In the genomic region with DNA sequence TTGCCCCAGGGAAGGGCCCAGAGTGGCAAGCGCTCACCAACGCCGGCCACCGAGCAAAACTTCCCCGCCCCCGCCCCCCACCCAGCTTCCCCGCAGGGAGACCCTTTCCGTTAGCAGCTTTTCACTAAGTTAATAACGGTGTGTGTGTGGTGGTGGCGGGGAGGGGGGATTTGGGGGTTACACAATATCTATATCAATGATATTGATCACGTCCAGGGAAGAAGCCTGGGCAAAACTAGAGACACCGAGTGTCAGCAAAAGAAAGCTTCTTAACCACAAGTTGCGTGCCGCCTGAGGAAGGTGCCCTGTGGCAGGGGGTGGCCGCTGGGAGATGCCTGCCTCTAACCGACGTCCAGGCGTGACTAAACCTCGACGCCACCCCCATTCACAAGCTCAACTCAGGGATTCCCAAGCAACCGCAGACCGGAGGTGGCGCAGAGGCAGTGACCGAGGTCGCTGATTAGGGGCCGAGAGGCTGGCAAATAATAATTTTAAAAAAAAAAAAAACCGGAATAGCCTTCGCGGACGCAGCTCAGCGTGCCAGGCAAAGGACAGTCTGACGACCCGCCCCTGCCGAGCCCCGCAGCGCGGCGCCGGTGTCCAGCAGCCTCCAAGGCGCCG, we compare ENCODE assay signal across 9 cellular contexts.
DNase-seq lines count a peak whose midpoint lies in the region; ATAC-seq, FAIRE-seq and TF ChIP-seq lines count a peak whose summit lies in the region.
"Had no signal": no experiment of that assay in that cellular context is flagged by ENCODE, and none has a peak within 500 bp of the region (broad histone marks: within the 10 kb centered on the region; RNA-seq: fewer than 3 reads in every experiment).

No MANE protein-coding gene starts in this region.

- H3K4me1 Mint-ChIP-seq in natural killer cell: peaks cover 9 to 16% of the 10 kb centered on the region in 2 donors

- H3K27ac ChIP-seq in A549: peak overlapping the region in 1 of 2 experiments; percentile 67; a peak in 3 of 6 replicates

- peaks cover 9% of the 10 kb centered on the region for H3K36me3 Mint-ChIP-seq in natural killer cell

- 37% methylated on average over 30 of the region's 41 CpGs for WGBS in A549 (ENCODE audit: missing lambda C conversion rate)

- CTCF ChIA-PET in A549 (lab: Yijun Ruan, JAX): interaction anchor here (0.8 to 1.9 kb wide), 6 partner anchors 14 to 879 kb away, joined by 3 to 7 read pairs (median 5); no protein-coding TSS in a partner anchor

- peak overlapping the region; percentile 67 for H3K4me3 Mint-ChIP-seq in natural killer cell

- POLR2A ChIA-PET in A549 (lab: Yijun Ruan, JAX): interaction anchor here (0.7 to 0.8 kb wide), 5 partner anchors 15 to 1247 kb away, joined by 3 to 5 read pairs (median 3); no protein-coding TSS in a partner anchor

- no peak for TF ChIP-seq EP300 in A549 (IDR thresholded peaks at IDR 0.05)

- H3K27ac Mint-ChIP-seq in natural killer cell: no peak overlapping the region

- no peak for FAIRE-seq in A549 (lab: Jason Lieb, UNC)
- FAIRE-seq: islet of Langerhans had no signal

- ATAC-seq in A549 (peak; percentile 74 to 84), HG02840 (IDR thresholded peaks at IDR 0.05; ENCODE audit: low FRiP score, unreplicated experiment) (peak; percentile 41), natural killer cell (peak; percentile 48 to 82 (median 69))

- no peak for TF ChIP-seq RAD21 in A549 (conservative IDR thresholded peaks at IDR 0.05 in 1 of 2, IDR thresholded peaks at IDR 0.05 in 1 of 2)

- peaks cover 0 to 3% of the 10 kb centered on the region in 2 donors for H3K9me3 Mint-ChIP-seq in natural killer cell

- H3K4me3 ChIP-seq in A549: peak overlapping the region; percentile 43
- peak overlapping the region; percentile 56 for H3K4me3 ChIP-seq in GM12875 (ENCODE audit: low read depth, low read length)
- H3K4me3 ChIP-seq in choroid plexus epithelial cell (ENCODE audit: low read depth, low read length): peak overlapping the region; percentile 48

- peaks cover 52 to 77% of the 10 kb centered on the region in 2 donors for H3K27me3 Mint-ChIP-seq in natural killer cell (ENCODE audit: low read depth in 2 of 2)

- no peaks in the 10 kb centered on the region for H3K9me3 ChIP-seq in A549

- peak overlapping the region; percentile 81 for H3K4me2 ChIP-seq in A549

- TF ChIP-seq POLR2A in A549 (IDR thresholded peaks at IDR 0.05; ENCODE audit: low read length): no peak

- DNase-seq in A549 (ENCODE audit: low read depth in 1 of 2, low spot score in 1 of 2): peak in 1 of 2 experiments; percentile 53
- DNase-seq in NCI-H526 (lab: John Stamatoyannopoulos, UW): peak; percentile 39 to 84
- DNase-seq in choroid plexus epithelial cell (ENCODE audit: low read depth): no peak
- no peak for DNase-seq in natural killer cell
- no peak for DNase-seq in NCI-H2196 treated with DMSO at 0.1 percent for 48 hours (lab: John Stamatoyannopoulos, UW; ENCODE audit: unreplicated experiment)
- no peak for DNase-seq in GM19238 (ENCODE audit: insufficient read length, low spot score)

- no peaks in the 10 kb centered on the region; the same call in 2 of the 3 replicates for H3K4me1 ChIP-seq in A549

- TF ChIP-seq CTCF in A549 (IDR thresholded peaks at IDR 0.05) (no peak), GM12875 (IDR thresholded peaks at IDR 0.05; ENCODE audit: borderline replicate concordance, insufficient read depth, low read depth, low read length) (no peak), choroid plexus epithelial cell (conservative IDR thresholded peaks at IDR 0.05; ENCODE audit: low read depth, low read length) (no peak), natural killer cell (IDR thresholded peaks at IDR 0.05) (no peak)

- intact Hi-C loops in natural killer cell (cut with micrococcal nuclease): no loop called here

TF ChIP-seq in A549, 52 proteins besides CTCF, POLR2A, EP300 and RAD21:
- TF ChIP-seq HEYL (CRISPR knock-in tag; IDR thresholded peaks at IDR 0.05) (no peak), E2F6 (IDR thresholded peaks at IDR 0.05; ENCODE audit: borderline replicate concordance, low read depth) (0 out of 2 replicates have a peak, but pooled peaks have one; percentile 41), FOSL2 (IDR thresholded peaks at IDR 0.05) (no peak), FOSL2 (CRISPR knock-in tag; IDR thresholded peaks at IDR 0.05) (no peak), CEBPB (IDR thresholded peaks at IDR 0.05) (no peak), ESRRA (IDR thresholded peaks at IDR 0.05; ENCODE audit: borderline replicate concordance, low read length) (no peak), MAX (IDR thresholded peaks at IDR 0.05) (peak; percentile 50; the same call in 1 of the 2 replicates), TP53 (CRISPR knock-in tag; IDR thresholded peaks at IDR 0.05) (no peak), JUN (IDR thresholded peaks at IDR 0.05) (no peak), PHF8 (IDR thresholded peaks at IDR 0.05; ENCODE audit: borderline replicate concordance, low read depth) (no peak), NFE2L2 (conservative IDR thresholded peaks at IDR 0.05; ENCODE audit: low read length) (no peak), RNF2 (IDR thresholded peaks at IDR 0.05; ENCODE audit: borderline replicate concordance, low read depth) (no peak)
- TF ChIP-seq, protein P1, sequence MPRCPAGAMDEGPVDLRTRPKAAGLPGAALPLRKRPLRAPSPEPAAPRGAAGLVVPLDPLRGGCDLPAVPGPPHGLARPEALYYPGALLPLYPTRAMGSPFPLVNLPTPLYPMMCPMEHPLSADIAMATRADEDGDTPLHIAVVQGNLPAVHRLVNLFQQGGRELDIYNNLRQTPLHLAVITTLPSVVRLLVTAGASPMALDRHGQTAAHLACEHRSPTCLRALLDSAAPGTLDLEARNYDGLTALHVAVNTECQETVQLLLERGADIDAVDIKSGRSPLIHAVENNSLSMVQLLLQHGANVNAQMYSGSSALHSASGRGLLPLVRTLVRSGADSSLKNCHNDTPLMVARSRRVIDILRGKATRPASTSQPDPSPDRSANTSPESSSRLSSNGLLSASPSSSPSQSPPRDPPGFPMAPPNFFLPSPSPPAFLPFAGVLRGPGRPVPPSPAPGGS (IDR thresholded peaks at IDR 0.05): no peak
- TF ChIP-seq, protein P2, sequence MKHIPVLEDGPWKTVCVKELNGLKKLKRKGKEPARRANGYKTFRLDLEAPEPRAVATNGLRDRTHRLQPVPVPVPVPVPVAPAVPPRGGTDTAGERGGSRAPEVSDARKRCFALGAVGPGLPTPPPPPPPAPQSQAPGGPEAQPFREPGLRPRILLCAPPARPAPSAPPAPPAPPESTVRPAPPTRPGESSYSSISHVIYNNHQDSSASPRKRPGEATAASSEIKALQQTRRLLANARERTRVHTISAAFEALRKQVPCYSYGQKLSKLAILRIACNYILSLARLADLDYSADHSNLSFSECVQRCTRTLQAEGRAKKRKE (CRISPR knock-in tag; IDR thresholded peaks at IDR 0.05; ENCODE audit: low read depth): no peak

Comparison
In these comparisons a context has a peak if more than half of its experiments do, and no peak if none do; other contexts are left out.
1. DNase-seq: peak in NCI-H526 (2 of 2); none in choroid plexus epithelial cell (single experiment), natural killer cell (single experiment), NCI-H2196 treated with DMSO at 0.1 percent for 48 hours (single experiment) and GM19238 (single experiment).
2. Peak in every context shown above with its lines, with median percentiles within 50 percentile points of each other: ATAC-seq and H3K4me3 ChIP-seq.